Comparison of ENCODE assay signal across 19 cellular contexts in the genomic region with DNA sequence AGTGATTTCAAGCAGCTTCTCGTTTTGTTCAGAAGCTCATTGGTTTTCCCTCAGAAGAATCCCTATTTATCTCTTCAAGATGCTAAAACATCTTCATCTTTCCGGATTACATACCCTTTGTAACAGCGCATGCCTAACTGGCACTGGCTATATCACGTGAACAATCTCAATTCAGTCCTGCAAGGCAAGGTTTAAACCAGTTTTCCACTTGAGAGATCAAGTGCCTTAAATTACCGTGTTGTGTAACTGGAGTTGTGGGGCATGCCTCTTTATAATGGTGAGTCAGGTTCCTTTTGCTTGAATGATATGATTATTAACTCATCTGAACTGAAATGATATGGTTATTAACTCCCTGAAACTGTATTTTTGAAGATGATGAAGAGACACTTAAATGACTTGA.
"Had no signal": no experiment of that assay in that cellular context is flagged by ENCODE, and none has a peak within 500 bp of the region (broad histone marks: within the 10 kb centered on the region; RNA-seq: fewer than 3 reads in every experiment).

No MANE protein-coding gene starts in this region.

- ATAC-seq: effector memory CD8-positive, alpha-beta T cell; heart left ventricle; left colon; sciatic nerve; stimulated activated effector memory CD8-positive, alpha-beta T cell treated with anti-CD3 and anti-CD28 coated beads, Interleukin-12 subunit alpha, Interleukin-12 subunit beta, amount 100 ng/mL, for 72 hours; stimulated activated naive CD8-positive, alpha-beta T cell treated with anti-CD3 and anti-CD28 coated beads, Interleukin-15, amount 100 ng/mL, for 72 hours had no signal

- DNase-seq: activated CD4-positive, alpha-beta memory T cell treated with anti-CD3 and anti-CD28 coated beads for 36 hours; activated CD4-positive, alpha-beta T cell treated with anti-CD3 and anti-CD28 coated beads for 48 hours; activated naive CD4-positive, alpha-beta T cell treated with Interleukin-2 at 50 U/mL for 16 hours; activated naive CD8-positive, alpha-beta T cell treated with anti-CD3 and anti-CD28 coated beads for 36 hours; activated T-cell treated with anti-CD3 and anti-CD28 coated beads, Interleukin-2, amount 50 U/mL, for 48 hours; colonic mucosa; dorsolateral prefrontal cortex; effector memory CD8-positive, alpha-beta T cell; heart left ventricle; islet precursor cell; left colon; naive B cell; small intestine; stimulated activated CD4-positive, alpha-beta T cell treated with anti-CD3 and anti-CD28 coated beads, Interleukin-2, amount 100 ng/mL, for 24 hours; stimulated activated naive CD8-positive, alpha-beta T cell treated with anti-CD3 and anti-CD28 coated beads, Interleukin-15, amount 100 ng/mL, for 72 hours; transverse colon; uterus had no signal
